Comparison of ENCODE assay signal across 11 cellular contexts in the genomic region with DNA sequence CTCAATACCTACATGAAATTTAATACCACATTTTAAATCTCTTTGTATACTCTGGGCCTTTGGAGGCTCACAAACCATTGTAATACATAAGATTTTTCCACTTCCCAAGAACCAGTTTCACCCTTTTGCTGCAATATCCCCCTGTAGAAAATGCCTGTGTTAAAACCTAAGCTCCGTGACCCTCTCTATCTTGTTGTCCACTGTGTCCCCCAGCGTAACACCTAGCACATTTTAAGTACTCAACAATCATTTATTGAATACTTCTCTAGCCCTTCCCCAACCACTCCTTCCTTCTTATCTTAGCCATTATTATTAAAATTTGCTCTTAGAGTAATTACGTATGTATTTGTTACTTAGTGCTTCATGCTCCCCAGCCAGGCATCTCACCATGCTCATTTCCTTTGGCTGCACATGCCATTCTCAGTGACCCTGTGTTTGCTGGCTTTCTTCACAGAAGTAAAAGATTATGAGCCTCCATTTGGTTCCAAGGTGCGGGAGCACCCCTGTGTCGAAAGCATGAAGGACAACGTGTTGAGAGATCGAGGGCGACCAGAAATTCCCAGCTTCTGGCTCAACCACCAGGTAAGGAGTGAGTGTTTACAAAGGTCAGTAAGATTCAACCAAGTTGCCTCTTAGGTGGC.
A peak's percentile ranks its signal among the peaks of the same experiment; 100 is the strongest.
DNase-seq lines count a peak whose midpoint lies in the region; ATAC-seq, FAIRE-seq and TF ChIP-seq lines count a peak whose summit lies in the region.
"Had no signal": no experiment of that assay in that cellular context is flagged by ENCODE, and none has a peak within 500 bp of the region (broad histone marks: within the 10 kb centered on the region; RNA-seq: fewer than 3 reads in every experiment).

No MANE protein-coding gene starts in this region.

- peaks cover 56% of the 10 kb centered on the region for H3K4me1 Mint-ChIP-seq in endothelial cell (ENCODE audit: unreplicated experiment)

- H3K27ac Mint-ChIP-seq in endothelial cell (ENCODE audit: unreplicated experiment) = peak overlapping the region; percentile 23

- H3K27ac ChIP-seq in C4-2B = peak overlapping the region; percentile 60; the same call in 1 of the 2 replicates
- H3K27ac ChIP-seq in sigmoid colon = peak overlapping the region; percentile 72 to 83 (median 75)

- H3K9me3 Mint-ChIP-seq in endothelial cell (ENCODE audit: unreplicated experiment) = no peaks in the 10 kb centered on the region

- H3K27me3 Mint-ChIP-seq in endothelial cell (ENCODE audit: unreplicated experiment) = no peaks in the 10 kb centered on the region

- WGBS in sigmoid colon, 2 donors = 80 to 86% methylated on average over 8 of the region's 8 CpGs

- peaks cover 0 to 56% (median 12%) of the 10 kb centered on the region in 4 donors for H3K36me3 ChIP-seq in sigmoid colon

- H3K4me3 ChIP-seq in sigmoid colon = no peak overlapping the region

- no peaks in the 10 kb centered on the region for H3K9me3 ChIP-seq in sigmoid colon

- peaks cover 57% of the 10 kb centered on the region for H3K36me3 Mint-ChIP-seq in endothelial cell (ENCODE audit: low read depth, unreplicated experiment)

- DNase-seq in endothelial cell (ENCODE audit: low spot score) (no peak), sigmoid colon (no peak), NCI-H748 treated with DMSO at 0.1 percent for 48 hours (lab: John Stamatoyannopoulos, UW) (no peak), HTR-8/SVneo (ENCODE audit: insufficient read length, low spot score) (no peak)
- DNase-seq: activated CD4-positive, CD25-positive, alpha-beta regulatory T cell; NCI-H187 treated with DMSO at 0.1 percent for 48 hours had no signal

- no peak for TF ChIP-seq RAD21 in Ishikawa (IDR thresholded peaks at IDR 0.05; ENCODE audit: low read depth)

- H3K27me3 ChIP-seq in sigmoid colon = no peaks in the 10 kb centered on the region

- TF ChIP-seq EP300 in Ishikawa (IDR thresholded peaks at IDR 0.05; ENCODE audit: borderline replicate concordance) = no peak
- TF ChIP-seq EP300 in sigmoid colon (IDR thresholded peaks at IDR 0.05) = no peak

- intact Hi-C loops in sigmoid colon (cut with DNase I) = no loop called here

- peaks cover 0 to 100% (median 94%) of the 10 kb centered on the region in 4 donors for H3K4me1 ChIP-seq in sigmoid colon

- TF ChIP-seq CTCF in C4-2B (conservative IDR thresholded peaks at IDR 0.05) (no peak), endothelial cell (IDR thresholded peaks at IDR 0.05; ENCODE audit: unreplicated experiment) (no peak), sigmoid colon (IDR thresholded peaks at IDR 0.05) (no peak)

- peak overlapping the region; percentile 66 for H3K4me3 Mint-ChIP-seq in endothelial cell (ENCODE audit: unreplicated experiment)

- TF ChIP-seq POLR2A in sigmoid colon (IDR thresholded peaks at IDR 0.05) = no peak

- no peak for FAIRE-seq in HTR-8/SVneo (lab: Jason Lieb, UNC)
- FAIRE-seq: kidney had no signal

- ATAC-seq in GM19463 (IDR thresholded peaks at IDR 0.05; ENCODE audit: unreplicated experiment) (no peak), GM21526 (IDR thresholded peaks at IDR 0.05; ENCODE audit: low FRiP score, unreplicated experiment) (no peak)

TF ChIP-seq in Ishikawa, 13 proteins besides CTCF, POLR2A, EP300 and RAD21:
- TF ChIP-seq, protein P1, sequence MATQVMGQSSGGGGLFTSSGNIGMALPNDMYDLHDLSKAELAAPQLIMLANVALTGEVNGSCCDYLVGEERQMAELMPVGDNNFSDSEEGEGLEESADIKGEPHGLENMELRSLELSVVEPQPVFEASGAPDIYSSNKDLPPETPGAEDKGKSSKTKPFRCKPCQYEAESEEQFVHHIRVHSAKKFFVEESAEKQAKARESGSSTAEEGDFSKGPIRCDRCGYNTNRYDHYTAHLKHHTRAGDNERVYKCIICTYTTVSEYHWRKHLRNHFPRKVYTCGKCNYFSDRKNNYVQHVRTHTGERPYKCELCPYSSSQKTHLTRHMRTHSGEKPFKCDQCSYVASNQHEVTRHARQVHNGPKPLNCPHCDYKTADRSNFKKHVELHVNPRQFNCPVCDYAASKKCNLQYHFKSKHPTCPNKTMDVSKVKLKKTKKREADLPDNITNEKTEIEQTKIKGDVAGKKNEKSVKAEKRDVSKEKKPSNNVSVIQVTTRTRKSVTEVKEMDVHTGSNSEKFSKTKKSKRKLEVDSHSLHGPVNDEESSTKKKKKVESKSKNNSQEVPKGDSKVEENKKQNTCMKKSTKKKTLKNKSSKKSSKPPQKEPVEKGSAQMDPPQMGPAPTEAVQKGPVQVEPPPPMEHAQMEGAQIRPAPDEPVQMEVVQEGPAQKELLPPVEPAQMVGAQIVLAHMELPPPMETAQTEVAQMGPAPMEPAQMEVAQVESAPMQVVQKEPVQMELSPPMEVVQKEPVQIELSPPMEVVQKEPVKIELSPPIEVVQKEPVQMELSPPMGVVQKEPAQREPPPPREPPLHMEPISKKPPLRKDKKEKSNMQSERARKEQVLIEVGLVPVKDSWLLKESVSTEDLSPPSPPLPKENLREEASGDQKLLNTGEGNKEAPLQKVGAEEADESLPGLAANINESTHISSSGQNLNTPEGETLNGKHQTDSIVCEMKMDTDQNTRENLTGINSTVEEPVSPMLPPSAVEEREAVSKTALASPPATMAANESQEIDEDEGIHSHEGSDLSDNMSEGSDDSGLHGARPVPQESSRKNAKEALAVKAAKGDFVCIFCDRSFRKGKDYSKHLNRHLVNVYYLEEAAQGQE (IDR thresholded peaks at IDR 0.05; ENCODE audit: low read depth) = no peak
- TF ChIP-seq, protein P2, sequence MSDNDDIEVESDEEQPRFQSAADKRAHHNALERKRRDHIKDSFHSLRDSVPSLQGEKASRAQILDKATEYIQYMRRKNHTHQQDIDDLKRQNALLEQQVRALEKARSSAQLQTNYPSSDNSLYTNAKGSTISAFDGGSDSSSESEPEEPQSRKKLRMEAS (IDR thresholded peaks at IDR 0.05) = 0 out of 2 replicates have a peak, but pooled peaks have one; percentile 14
TF ChIP-seq in Ishikawa: peak in this region for 1.
